In the genomic region with DNA sequence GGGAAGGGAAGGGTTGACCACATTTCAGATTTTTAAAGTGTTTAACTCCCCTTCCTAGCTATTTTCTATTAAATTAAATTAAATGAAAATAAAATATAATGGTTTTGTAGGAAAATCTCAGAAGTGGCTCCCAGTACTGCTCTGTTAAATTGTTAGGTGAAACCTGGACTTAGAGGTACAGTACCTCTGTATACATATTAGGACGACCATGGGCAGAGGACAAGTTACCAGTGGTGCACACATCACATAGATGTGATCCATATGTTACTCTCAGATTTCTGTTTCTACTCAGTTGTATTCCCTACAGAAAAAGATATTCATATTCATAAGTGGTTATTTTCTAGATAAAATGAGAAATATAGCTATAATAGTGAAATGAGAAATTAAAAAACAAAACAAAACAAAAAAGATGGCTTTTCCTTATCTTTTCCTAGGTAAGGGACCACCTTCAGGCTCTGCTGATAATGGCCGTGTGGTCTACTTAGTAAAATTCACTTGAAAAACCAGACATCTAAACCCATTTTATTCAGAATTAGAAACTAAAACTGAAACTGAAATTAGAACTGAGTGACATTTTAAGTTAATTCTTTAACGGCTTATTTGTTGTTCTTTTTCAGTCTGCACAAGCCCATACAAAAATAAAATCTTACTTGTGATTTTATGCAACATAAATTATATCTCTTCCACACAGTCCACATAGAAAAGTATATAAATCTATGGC, we compare ENCODE assay signal across 12 cellular contexts.
A peak's percentile ranks its signal among the peaks of the same experiment; 100 is the strongest.
DNase-seq lines count a peak whose midpoint lies in the region; ATAC-seq, FAIRE-seq and TF ChIP-seq lines count a peak whose summit lies in the region.
"Had no signal": no experiment of that assay in that cellular context is flagged by ENCODE, and none has a peak within 500 bp of the region (broad histone marks: within the 10 kb centered on the region; RNA-seq: fewer than 3 reads in every experiment).

No MANE protein-coding gene starts in this region.

- DNase-seq in foreskin keratinocyte (no peak), GM19239 (ENCODE audit: insufficient read length, low spot score) (no peak), superior temporal gyrus (ENCODE audit: extremely low spot score) (no peak), heart right ventricle (no peak), NCI-H69 (lab: John Stamatoyannopoulos, UW) (no peak)
- DNase-seq: activated T-cell treated with anti-CD3 and anti-CD28 coated beads, Interleukin-2, amount 50 U/mL, for 1 hour had no signal

- H3K27ac ChIP-seq in foreskin keratinocyte (peak overlapping the region; percentile 86), heart right ventricle (peak overlapping the region in 1 of 10 donors; percentile 13)
- H3K27ac ChIP-seq: right atrium auricular region, VCaP had no signal

- ATAC-seq in GM19035 (IDR thresholded peaks at IDR 0.05; ENCODE audit: unreplicated experiment) (peak; percentile 29), GM21786 (IDR thresholded peaks at IDR 0.05; ENCODE audit: unreplicated experiment) (peak; percentile 22), HG03575 (IDR thresholded peaks at IDR 0.05; ENCODE audit: extremely low read depth, insufficient number of reproducible peaks, low FRiP score, unreplicated experiment) (peak; percentile 12), foreskin keratinocyte (no peak), heart right ventricle (no peak)
- ATAC-seq: GM23338 had no signal

- no peak overlapping the region for H3K4me3 ChIP-seq in heart right ventricle
- H3K4me3 ChIP-seq: GM23338, right atrium auricular region had no signal

- intact Hi-C loops in heart right ventricle (cut with DNase I) = no loop called here

- no peaks in the 10 kb centered on the region for H3K36me3 ChIP-seq in heart right ventricle
- H3K36me3 ChIP-seq: right atrium auricular region had no signal

- H3K9me3 ChIP-seq in heart right ventricle = peaks cover 0 to 8% (median 0%) of the 10 kb centered on the region in 11 donors
- H3K9me3 ChIP-seq: right atrium auricular region had no signal

- TF ChIP-seq CTCF in foreskin keratinocyte (conservative IDR thresholded peaks at IDR 0.05) = no peak
- no peak for TF ChIP-seq CTCF in heart right ventricle (IDR thresholded peaks at IDR 0.05)

- no peak for FAIRE-seq in GM19239 (lab: Jason Lieb, UNC)

- H3K4me1 ChIP-seq in foreskin keratinocyte (peaks cover 18% of the 10 kb centered on the region), heart right ventricle (no peaks in the 10 kb centered on the region)
- H3K4me1 ChIP-seq: right atrium auricular region had no signal

- 49 to 63% methylated on average over 3 of the region's 3 CpGs for WGBS in heart right ventricle, 2 donors

- H3K27me3 ChIP-seq in foreskin keratinocyte (no peaks in the 10 kb centered on the region), heart right ventricle (no peaks in the 10 kb centered on the region)
- H3K27me3 ChIP-seq: right atrium auricular region had no signal

Comparison
In these comparisons a context has a peak if more than half of its experiments do, and no peak if none do; other contexts are left out.
1. ATAC-seq: peak in GM19035 (single experiment), GM21786 (single experiment) and HG03575 (single experiment); none in foreskin keratinocyte (single experiment) and heart right ventricle (0 of 8).